Comparison of ENCODE assay signal across 8 cellular contexts in the genomic region with DNA sequence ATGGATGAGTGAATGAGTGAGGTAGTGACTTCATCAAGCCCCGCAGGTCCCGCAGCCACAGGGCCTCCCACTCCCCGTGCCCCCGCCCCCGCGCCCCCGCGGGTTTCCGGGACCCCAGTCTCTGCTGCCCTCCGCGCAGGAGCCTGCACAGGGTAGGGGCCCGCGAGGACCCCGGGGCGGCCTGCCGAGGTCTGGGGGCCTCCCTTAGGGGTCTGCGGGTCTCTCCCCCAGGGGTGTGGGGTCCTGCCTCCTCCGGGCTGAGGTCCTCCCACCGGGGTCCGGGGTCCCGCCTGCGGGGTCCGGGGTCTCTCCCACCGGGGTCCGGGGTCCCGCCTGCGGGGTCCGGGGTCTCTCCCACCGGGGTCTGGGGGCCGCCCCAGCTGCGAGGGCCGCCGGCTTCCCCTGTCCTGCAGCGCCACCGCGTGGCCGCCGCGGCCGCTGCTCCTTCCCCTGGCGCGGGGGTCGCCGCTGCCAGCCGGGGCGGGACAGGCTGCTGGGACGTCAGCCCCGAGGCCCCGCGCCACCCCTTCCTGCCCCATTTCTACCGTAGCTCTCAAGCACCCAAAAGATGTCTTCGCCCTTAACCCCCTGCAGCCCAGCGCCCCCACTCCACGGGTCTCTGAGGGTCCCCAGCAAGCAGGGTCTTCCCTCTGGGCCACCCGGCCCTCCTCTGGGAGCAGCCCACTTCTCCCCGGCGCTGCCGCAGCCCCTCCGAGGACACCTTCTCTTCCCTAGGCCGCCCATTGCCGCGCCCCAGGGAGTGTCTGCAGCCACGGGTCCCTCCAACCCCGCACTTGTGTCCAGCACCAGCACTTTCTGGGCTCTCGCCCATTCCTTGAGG. TPM values are rescaled to one million over a fixed set of nuclear protein-coding genes. Genes with fewer than 3 reads are reported as not detected.
DNase-seq lines count a peak whose midpoint lies in the region; ATAC-seq and TF ChIP-seq lines count a peak whose summit lies in the region.

No MANE protein-coding gene starts in this region.

- in situ Hi-C loops in mammary epithelial cell (cut with MboI; ENCODE audit: low sequenced_read_pairs in 2 of 2) = loop anchor here in 1 of 2 donors (25.0 kb wide), 1 partner anchor 569 kb away; a partner anchor contains a TSS

- no peaks in the 10 kb centered on the region for H4K20me1 ChIP-seq in mammary epithelial cell (ENCODE audit: insufficient read depth, low read length)

- peak overlapping the region; percentile 80 for H3K56ac ChIP-seq in mesendoderm (ENCODE audit: low read length)

- CTCF ChIA-PET in RWPE1 (lab: Yijun Ruan, JAX) (interaction anchor here (0.5 to 1.2 kb wide), 4 partner anchors 111 to 570 kb away, joined by 3 to 5 read pairs (median 3); no protein-coding TSS in a partner anchor), mammary epithelial cell (lab: Charles Lee; ENCODE audit: low non-redundant PET) (interaction anchor here (0.6 kb wide), 1 partner anchor 782 kb away, joined by 12 read pairs; no protein-coding TSS in a partner anchor)

- H4K8ac ChIP-seq in mesendoderm (ENCODE audit: low read depth, low read length) = no peak overlapping the region

- no peaks in the 10 kb centered on the region for H3K79me1 ChIP-seq in mesendoderm (ENCODE audit: low read length)

- H3K79me2 ChIP-seq in mammary epithelial cell (ENCODE audit: insufficient read depth, low read length) = no peaks in the 10 kb centered on the region
- no peaks in the 10 kb centered on the region for H3K79me2 ChIP-seq in mesendoderm (ENCODE audit: control insufficient read depth, insufficient read depth, low read length)

- intact Hi-C loops in mammary epithelial cell (cut with micrococcal nuclease) = loop anchor here (1.0 to 2.0 kb wide), 2 partner anchors 406 to 554 kb away; no protein-coding TSS in a partner anchor

- DNase-seq in DMS53 (lab: John Stamatoyannopoulos, UW) = peak; percentile 29
- no peak for DNase-seq in DMS53 treated with DMSO at 0.1 percent for 48 hours (lab: John Stamatoyannopoulos, UW; ENCODE audit: unreplicated experiment)
- DNase-seq in RWPE1 (ENCODE audit: low spot score) = no peak
- DNase-seq in mammary epithelial cell = no peak
- DNase-seq in mesendoderm = peak; percentile 35

- 33% methylated on average over 17 of the region's 65 CpGs for WGBS in mammary epithelial cell (ENCODE audit: low coverage, missing lambda C conversion rate)
- no CpG with 5 or more reads among the region's 65 CpGs for WGBS in mesendoderm (ENCODE audit: extremely low coverage, insufficient coverage, low lambda C conversion rate)

- no peak overlapping the region for H3K27ac ChIP-seq in RWPE1
- no peak overlapping the region for H3K27ac ChIP-seq in mammary epithelial cell (ENCODE audit: insufficient read depth, low read depth, low read length)
- no peak overlapping the region for H3K27ac ChIP-seq in mesendoderm (ENCODE audit: low read depth, low read length)

- H3K23ac ChIP-seq in mesendoderm (ENCODE audit: low read length) = no peak overlapping the region

- H3K9ac ChIP-seq in mammary epithelial cell (ENCODE audit: insufficient read depth, low read length) (no peak overlapping the region), mesendoderm (ENCODE audit: low read length) (peak overlapping the region; percentile 54)

- no peaks in the 10 kb centered on the region for H3K36me3 ChIP-seq in mammary epithelial cell (ENCODE audit: insufficient read depth, low read length)
- no peaks in the 10 kb centered on the region for H3K36me3 ChIP-seq in mesendoderm (ENCODE audit: control insufficient read depth, insufficient read depth, low read length)

- no peak overlapping the region for H4K5ac ChIP-seq in mesendoderm (ENCODE audit: low read length)

- TF ChIP-seq CTCF in RWPE1 (conservative IDR thresholded peaks at IDR 0.05; ENCODE audit: low read depth) (peak; percentile 91), mammary epithelial cell (conservative IDR thresholded peaks at IDR 0.05 in 1 of 2, IDR thresholded peaks at IDR 0.05 in 1 of 2; ENCODE audit: extremely low read depth in 1 of 2, insufficient read depth in 1 of 2, low read depth in 1 of 2, low read length in 2 of 2) (peak; percentile 35 to 47)

- H2BK15ac ChIP-seq in mesendoderm (replicated peaks; ENCODE audit: low read depth) = no peak overlapping the region

- no peak overlapping the region for H3K4me3 ChIP-seq in mammary epithelial cell (replicated peaks in 1 of 3; ENCODE audit: insufficient read depth in 1 of 3, low read depth in 2 of 3, low read length in 3 of 3)
- H3K4me3 ChIP-seq in mesendoderm (ENCODE audit: low read length) = no peak overlapping the region

- no peak overlapping the region for H3K4ac ChIP-seq in mesendoderm (ENCODE audit: low read depth, low read length)

- no peak overlapping the region for H2BK5ac ChIP-seq in mesendoderm (ENCODE audit: low read length)

- H3K9me3 ChIP-seq in mammary epithelial cell (replicated peaks; ENCODE audit: insufficient read depth, low read length) = no peaks in the 10 kb centered on the region

- dilution Hi-C loops in mammary epithelial cell (cut with HindIII; ENCODE audit: low sequenced_read_pairs) = no loop called here

- ATAC-seq in HG03159 (IDR thresholded peaks at IDR 0.05; ENCODE audit: unreplicated experiment) (no peak), HG03571 (IDR thresholded peaks at IDR 0.05; ENCODE audit: unreplicated experiment) (no peak), GM19035 (IDR thresholded peaks at IDR 0.05; ENCODE audit: unreplicated experiment) (no peak)

- POLR2A ChIA-PET in RWPE1 (lab: Yijun Ruan, JAX; ENCODE audit: low non-redundant PET) = no interaction called here

- no peak overlapping the region for H2AK5ac ChIP-seq in mesendoderm (ENCODE audit: low read length)

- H2AFZ ChIP-seq in mammary epithelial cell (ENCODE audit: low read depth, low read length) = no peak overlapping the region

- BruUV-seq in mammary epithelial cell (replicated peaks; lab: Mats Ljungman, UMichigan) = no TSS peak

- H3K4me1 ChIP-seq in mammary epithelial cell (ENCODE audit: insufficient read depth, low read length) (no peaks in the 10 kb centered on the region), mesendoderm (ENCODE audit: control insufficient read depth, low read depth, low read length) (no peaks in the 10 kb centered on the region)

- H2BK120ac ChIP-seq in mesendoderm (ENCODE audit: low read depth, low read length) = no peak overlapping the region

- H3K4me2 ChIP-seq in mammary epithelial cell (ENCODE audit: insufficient read depth, low read depth, low read length) (no peak overlapping the region), mesendoderm (ENCODE audit: low read length) (peak overlapping the region; percentile 36)

- H3K27me3 ChIP-seq in mammary epithelial cell (ENCODE audit: insufficient read depth, low read length) = no peaks in the 10 kb centered on the region
- no peaks in the 10 kb centered on the region for H3K27me3 ChIP-seq in mesendoderm (ENCODE audit: insufficient read depth, low read length, poor library complexity)

- H3K18ac ChIP-seq in mesendoderm (ENCODE audit: low read length) = no peak overlapping the region

RNA-seq across cellular contexts. Expression of a gene that starts 10.4 kb away (rescaled TPM):
- total RNA-seq in mammary epithelial cell = 10 to 100 TPM; 12.0 to 28.1 TPM
- polyA plus RNA-seq in mammary epithelial cell = 22.9 TPM
- 33.4 TPM for polyA minus RNA-seq in mammary epithelial cell
- polyA plus RNA-seq in mesendoderm (2013, experiment 1 of 2) = 11.6 TPM
- polyA plus RNA-seq in mesendoderm (2013, experiment 2 of 2) = 11.8 TPM

RNA-seq across cellular contexts. Expression of a gene that starts 53.7 kb away (rescaled TPM):
- total RNA-seq in mammary epithelial cell = 100 to 1,000 TPM in 1 of 2 donors, 10 to 100 TPM in 1; 30.8 to 114 TPM
- 40.7 TPM for polyA plus RNA-seq in mammary epithelial cell
- polyA minus RNA-seq in mammary epithelial cell = 24.5 TPM
- 12.3 TPM for polyA plus RNA-seq in mesendoderm (2013, experiment 1 of 2)
- polyA plus RNA-seq in mesendoderm (2013, experiment 2 of 2) = 11.6 TPM

Comparison
In these comparisons a context has a peak if more than half of its experiments do, and no peak if none do; other contexts are left out.
1. DNase-seq: peak in DMS53 (single experiment) and mesendoderm (single experiment); none in DMS53 treated with DMSO at 0.1 percent for 48 hours (single experiment), RWPE1 (single experiment) and mammary epithelial cell (single experiment).